Comparison of ENCODE assay signal across 35 cellular contexts in genomic region chr2:187825-188224, GRCh38.
"Had no signal": no experiment of that assay in that cellular context is flagged by ENCODE, and none has a peak within 500 bp of the region (broad histone marks: within the 10 kb centered on the region; RNA-seq: fewer than 3 reads in every experiment).

No MANE protein-coding gene starts in this region.

- H3K36me3 ChIP-seq: MG63 had no signal

- H3K27me3 ChIP-seq: MG63 had no signal

- H3K4me2 ChIP-seq: KMS-11 had no signal

- H3K9me3 ChIP-seq: MG63 had no signal

- H3K27ac ChIP-seq: KMS-11 had no signal

- H3K9ac ChIP-seq: KMS-11 had no signal

- DNase-seq: Karpas-422, Kasumi-1, MG63, MM.1S, MV-4-11, NCI-H1048, NCI-H1092, NCI-H1092 treated with DMSO at 0.1 percent for 48 hours, NCI-H1105, NCI-H1105 treated with DMSO at 0.1 percent for 48 hours, NCI-H1417, NCI-H1417 treated with DMSO at 0.1 percent for 48 hours, NCI-H1436, NCI-H1436 treated with DMSO at 0.1 percent for 48 hours, NCI-H146, NCI-H1694, NCI-H1694 treated with DMSO at 0.1 percent for 48 hours, NCI-H187, NCI-H187 treated with DMSO at 0.1 percent for 48 hours, NCI-H1930, NCI-H2029, NCI-H2029 treated with DMSO at 0.1 percent for 48 hours, NCI-H2081, NCI-H2081 treated with DMSO at 0.1 percent for 48 hours, NCI-H2107, NCI-H2171, NCI-H2171 treated with DMSO at 0.1 percent for 48 hours, NCI-H2227 treated with DMSO at 0.1 percent for 48 hours, NCI-H226, NCI-H345, NCI-H446, NCI-H446 treated with DMSO at 0.1 percent for 48 hours, NCI-H510A, NCI-H510A treated with DMSO at 0.1 percent for 48 hours had no signal

- H3K4me3 ChIP-seq: MG63 had no signal
